Comparison of ENCODE assay signal across 15 cellular contexts in the genomic region with DNA sequence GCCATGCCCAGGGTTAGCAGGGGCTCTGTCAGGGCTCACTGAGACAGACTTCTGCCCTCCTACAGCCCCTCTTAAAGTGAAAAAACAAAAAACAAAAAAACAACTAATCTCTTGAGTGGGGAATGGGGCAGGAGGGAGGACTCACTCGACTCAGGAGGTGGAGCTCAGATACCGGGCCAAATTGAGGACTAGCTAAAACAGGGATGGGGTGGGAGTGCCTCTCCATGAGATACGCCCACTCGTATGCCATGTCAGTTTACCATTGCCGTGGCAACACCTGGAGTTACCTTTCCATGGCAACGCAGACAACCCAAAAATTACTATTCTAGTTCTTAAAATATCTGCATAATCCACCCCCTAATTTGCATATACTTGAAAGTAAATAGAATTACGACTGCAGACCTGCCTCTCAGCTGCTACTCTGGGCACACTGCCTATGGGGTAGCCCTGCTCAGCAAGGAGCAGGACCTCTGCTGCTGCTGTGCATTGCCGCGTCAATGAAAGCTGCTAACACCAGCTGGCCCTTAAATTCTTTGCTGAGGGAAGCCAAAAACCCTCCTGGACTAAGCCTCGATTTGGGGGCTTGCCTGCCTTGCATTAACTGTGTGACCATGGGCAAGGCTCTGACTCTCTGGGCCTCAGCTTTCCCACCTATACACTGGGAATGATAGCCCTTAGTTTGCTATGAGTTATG. TPM values are rescaled to one million over a fixed set of nuclear protein-coding genes. Genes with fewer than 3 reads are reported as not detected.
DNase-seq lines count a peak whose midpoint lies in the region; ATAC-seq lines count a peak whose summit lies in the region.
"Had no signal": no experiment of that assay in that cellular context is flagged by ENCODE, and none has a peak within 500 bp of the region (broad histone marks: within the 10 kb centered on the region; RNA-seq: fewer than 3 reads in every experiment).

No MANE protein-coding gene starts in this region.

- no peaks in the 10 kb centered on the region for H3K36me3 Mint-ChIP-seq in activated T-helper 17 cell treated with anti-CD3 and anti-CD28 coated beads, Interleukin-2, amount 50 U/mL, for 72 hours (ENCODE audit: low read depth)
- H3K36me3 Mint-ChIP-seq: activated naive CD4-positive, alpha-beta T cell treated with anti-CD3 and anti-CD28 coated beads, Interleukin-2, amount 50 U/mL, for 72 hours had no signal

- DNase-seq in DMS53 (lab: John Stamatoyannopoulos, UW) (peak; percentile 66), DMS53 treated with DMSO at 0.1 percent for 48 hours (lab: John Stamatoyannopoulos, UW; ENCODE audit: unreplicated experiment) (no peak), NCI-H1694 treated with DMSO at 0.1 percent for 48 hours (lab: John Stamatoyannopoulos, UW) (peak; percentile 62), nucleus accumbens (lab: John Stamatoyannopoulos, UW) (peak in 44 of 56 donors; percentile 7 to 90 (median 46)), dermis blood vessel endothelial cell (no peak)
- DNase-seq: 8988T; activated CD8-positive, alpha-beta T cell treated with anti-CD3 and anti-CD28 coated beads for 36 hours; left ventricle myocardium inferior; NCI-H510A treated with DMSO at 0.1 percent for 48 hours; stimulated activated CD4-positive, alpha-beta T cell treated with anti-CD3 and anti-CD28 coated beads, Interleukin-2, amount 100 ng/mL, for 48 hours; stomach had no signal

- no peak for ATAC-seq in activated T-helper 17 cell treated with anti-CD3 and anti-CD28 coated beads, Interleukin-2, amount 50 U/mL, for 72 hours (replicated peaks)
- ATAC-seq in GM18907 (IDR thresholded peaks at IDR 0.05; ENCODE audit: unreplicated experiment): no peak
- no peak for ATAC-seq in HG02970 (IDR thresholded peaks at IDR 0.05; ENCODE audit: low FRiP score, unreplicated experiment)
- ATAC-seq: activated CD8-positive, alpha-beta T cell treated with anti-CD3 and anti-CD28 coated beads for 36 hours; activated naive CD4-positive, alpha-beta T cell treated with anti-CD3 and anti-CD28 coated beads, Interleukin-2, amount 50 U/mL, for 72 hours had no signal

- H3K9me3 Mint-ChIP-seq in activated T-helper 17 cell treated with anti-CD3 and anti-CD28 coated beads, Interleukin-2, amount 50 U/mL, for 72 hours: no peaks in the 10 kb centered on the region
- H3K9me3 Mint-ChIP-seq: activated CD8-positive, alpha-beta T cell treated with anti-CD3 and anti-CD28 coated beads for 36 hours; activated naive CD4-positive, alpha-beta T cell treated with anti-CD3 and anti-CD28 coated beads, Interleukin-2, amount 50 U/mL, for 72 hours had no signal

- H3K27ac Mint-ChIP-seq in activated T-helper 17 cell treated with anti-CD3 and anti-CD28 coated beads, Interleukin-2, amount 50 U/mL, for 72 hours: peak overlapping the region; percentile 28
- H3K27ac Mint-ChIP-seq: activated naive CD4-positive, alpha-beta T cell treated with anti-CD3 and anti-CD28 coated beads, Interleukin-2, amount 50 U/mL, for 72 hours had no signal

- H3K4me3 Mint-ChIP-seq in activated T-helper 17 cell treated with anti-CD3 and anti-CD28 coated beads, Interleukin-2, amount 50 U/mL, for 72 hours: no peak overlapping the region

- peaks cover 6% of the 10 kb centered on the region for H3K4me1 Mint-ChIP-seq in activated T-helper 17 cell treated with anti-CD3 and anti-CD28 coated beads, Interleukin-2, amount 50 U/mL, for 72 hours

- no peaks in the 10 kb centered on the region for H3K27me3 Mint-ChIP-seq in activated T-helper 17 cell treated with anti-CD3 and anti-CD28 coated beads, Interleukin-2, amount 50 U/mL, for 72 hours
- H3K27me3 Mint-ChIP-seq: activated CD8-positive, alpha-beta T cell treated with anti-CD3 and anti-CD28 coated beads for 36 hours had no signal

RNA-seq across cellular contexts. Expression of a gene that starts 13.3 kb away (rescaled TPM):
- total RNA-seq in activated T-helper 17 cell treated with anti-CD3 and anti-CD28 coated beads, Interleukin-2, amount 50 U/mL, for 72 hours: under 1 TPM; 0.50 to 0.61 TPM
- total RNA-seq in dermis blood vessel endothelial cell: 0.68 and 0.98 TPM in 2 replicates

RNA-seq across cellular contexts. Expression of a gene that starts 28.6 kb away (rescaled TPM):
- total RNA-seq in activated T-helper 17 cell treated with anti-CD3 and anti-CD28 coated beads, Interleukin-2, amount 50 U/mL, for 72 hours: 10 to 100 TPM in 1 of 2 donors, 1 to 10 TPM in 1; 3.4 to 13.0 TPM
- total RNA-seq in dermis blood vessel endothelial cell: 1.0 and 2.8 TPM in 2 replicates
- total RNA-seq: left ventricle myocardium inferior had no signal

RNA-seq across cellular contexts. Expression of a gene that starts 37.4 kb away (rescaled TPM):
- total RNA-seq in activated T-helper 17 cell treated with anti-CD3 and anti-CD28 coated beads, Interleukin-2, amount 50 U/mL, for 72 hours: 100 to 1,000 TPM; 118 to 156 TPM
- total RNA-seq in dermis blood vessel endothelial cell: 95.0 and 154 TPM in 2 replicates

Comparison
In these comparisons a context has a peak if more than half of its experiments do, and no peak if none do; other contexts are left out.
1. DNase-seq: peak in DMS53 (single experiment), NCI-H1694 treated with DMSO at 0.1 percent for 48 hours (single experiment) and nucleus accumbens (44 of 56); none in DMS53 treated with DMSO at 0.1 percent for 48 hours (single experiment) and dermis blood vessel endothelial cell (single experiment).